Comparison of ENCODE assay signal across 26 cellular contexts in genomic region chr19:29176981-29177754, GRCh38.
"Had no signal": no experiment of that assay in that cellular context is flagged by ENCODE, and none has a peak within 500 bp of the region (broad histone marks: within the 10 kb centered on the region; RNA-seq: fewer than 3 reads in every experiment).

No MANE protein-coding gene starts in this region.

- H3K36me3 ChIP-seq: neural progenitor cell, ovary, suprapubic skin, tibial artery, transverse colon, upper lobe of right lung, vagina had no signal

- H2AFZ ChIP-seq: neural progenitor cell, parathyroid adenoma had no signal

- H3K27ac ChIP-seq: neural progenitor cell, ovary, parathyroid adenoma, psoas muscle, skin epidermis, suprapubic skin, testis, tibial artery, transverse colon, upper lobe of right lung, vagina had no signal

- H3K9ac ChIP-seq: neural progenitor cell, parathyroid adenoma had no signal

- H3K4me3 ChIP-seq: neural progenitor cell, ovary, psoas muscle, skin epidermis, suprapubic skin, testis, tibial artery, transverse colon, upper lobe of right lung, vagina had no signal

- DNase-seq: naive thymus-derived CD4-positive, alpha-beta T cell; natural killer cell; occipital lobe; ovary; posterior cingulate gyrus; psoas muscle; right cardiac atrium; stimulated activated CD4-positive, alpha-beta T cell treated with anti-CD3 and anti-CD28 coated beads, Interleukin-15, amount 100 ng/mL, for 24 hours; stimulated activated CD4-positive, alpha-beta T cell treated with anti-CD3 and anti-CD28 coated beads, Interleukin-2, amount 100 ng/mL, for 24 hours; stimulated activated CD4-positive, alpha-beta T cell treated with anti-CD3 and anti-CD28 coated beads, Interleukin-2, amount 100 ng/mL, for 48 hours; stimulated activated CD4-positive, alpha-beta T cell treated with anti-CD3 and anti-CD28 coated beads, Interleukin-4, amount 100 ng/mL, for 24 hours; stimulated activated naive CD4-positive, alpha-beta T cell; stimulated activated naive CD8-positive, alpha-beta T cell treated with anti-CD3 and anti-CD28 coated beads, Interleukin-15, amount 100 ng/mL, for 72 hours; stimulated activated naive CD8-positive, alpha-beta T cell treated with anti-CD3 and anti-CD28 coated beads, Interleukin-15, Interleukin-2, amounts not matched to agents 100 U/mL and 50 U/mL, for 24 hours; substantia nigra; testis; tibial artery; transverse colon; upper lobe of right lung had no signal

- H3K4me1 ChIP-seq: neural progenitor cell, parathyroid adenoma, psoas muscle, suprapubic skin, testis, tibial artery, transverse colon, upper lobe of right lung, vagina had no signal

- H3K4me2 ChIP-seq: neural progenitor cell had no signal

- H3K27me3 ChIP-seq: neural progenitor cell, ovary, suprapubic skin, testis, tibial artery, transverse colon, upper lobe of right lung, vagina had no signal

- H3K79me2 ChIP-seq: parathyroid adenoma had no signal

- H3K9me3 ChIP-seq: ovary, testis had no signal

- ATAC-seq: naive thymus-derived CD4-positive, alpha-beta T cell; natural killer cell; psoas muscle; right cardiac atrium; sciatic nerve; stimulated activated memory B cell treated with anti-CD40 and anti-IgM and Interleukin-4, amounts not matched to agents 10 μg/mL and 1 μg/mL and 100 μg/mL, for 72 hours; stimulated activated naive CD8-positive, alpha-beta T cell treated with anti-CD3 and anti-CD28 coated beads, Interleukin-15, amount 100 ng/mL, for 72 hours; stimulated activated naive CD8-positive, alpha-beta T cell treated with anti-CD3 and anti-CD28 coated beads, Interleukin-15, Interleukin-2, amounts not matched to agents 100 U/mL and 50 U/mL, for 24 hours; upper lobe of right lung had no signal
